ENCODE assay signal across 9 cellular contexts in the genomic region with DNA sequence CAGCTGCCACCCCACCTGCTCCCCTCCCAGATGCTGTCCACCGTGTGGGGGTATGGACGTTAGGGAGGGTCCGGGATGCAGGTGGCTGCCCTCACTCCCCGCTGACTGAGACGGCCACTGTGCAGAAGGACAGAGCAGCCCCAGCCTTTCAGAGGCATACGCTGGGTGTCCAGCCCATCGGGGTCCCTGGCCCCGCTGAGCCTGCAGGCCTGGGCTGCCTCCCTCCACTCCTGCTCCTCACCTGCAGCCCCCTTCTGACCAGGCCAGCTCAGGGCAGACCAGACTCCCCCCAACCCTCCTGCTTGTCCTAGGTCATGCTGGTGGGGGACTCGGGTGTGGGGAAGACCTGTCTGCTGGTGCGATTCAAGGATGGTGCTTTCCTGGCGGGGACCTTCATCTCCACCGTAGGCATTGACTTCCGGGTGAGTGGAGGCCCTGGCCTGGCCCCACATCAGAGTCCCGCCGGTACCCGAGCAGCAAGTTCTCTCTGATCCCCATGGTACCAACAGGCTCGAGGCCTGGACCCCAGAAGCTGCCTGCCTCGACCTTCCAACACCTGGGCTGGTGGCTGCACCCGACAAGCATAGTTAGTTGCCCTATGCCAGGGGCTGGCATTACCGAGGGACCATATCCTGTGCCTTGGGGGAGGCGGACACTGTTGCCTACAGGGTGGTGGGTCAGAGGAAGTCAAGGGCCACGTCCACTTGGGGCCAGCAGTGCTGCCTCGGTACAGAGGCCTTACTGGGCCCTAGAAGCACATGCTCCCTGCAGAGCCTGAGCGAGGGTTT. TPM values are rescaled to one million over a fixed set of nuclear protein-coding genes. Genes with fewer than 3 reads are reported as not detected.
DNase-seq lines count a peak whose midpoint lies in the region; ATAC-seq and TF ChIP-seq lines count a peak whose summit lies in the region.
"Had no signal": no experiment of that assay in that cellular context is flagged by ENCODE, and none has a peak within 500 bp of the region (broad histone marks: within the 10 kb centered on the region; RNA-seq: fewer than 3 reads in every experiment).

No MANE protein-coding gene starts in this region.

- H3K4me3 ChIP-seq in esophagus squamous epithelium, result peak overlapping the region in 1 of 4 donors; percentile 69

- TF ChIP-seq POLR2A in esophagus squamous epithelium (IDR thresholded peaks at IDR 0.05), result no peak

- TF ChIP-seq CTCF in esophagus squamous epithelium (IDR thresholded peaks at IDR 0.05), result no peak
- no peak for TF ChIP-seq CTCF in GM10266 (IDR thresholded peaks at IDR 0.05; ENCODE audit: control insufficient read depth, insufficient read depth, low read depth, missing control alignments)

- 35 to 43% methylated on average over 6 to 7 of the region's 24 CpGs for WGBS in esophagus squamous epithelium, 2 donors

- H3K27me3 Mint-ChIP-seq in stimulated activated naive B cell treated with anti-CD40 and anti-IgM and Interleukin-4, amounts not matched to agents 10 μg/mL and 1 μg/mL and 100 μg/mL, for 72 hours, result no peaks in the 10 kb centered on the region

- peak overlapping the region; percentile 93 for H3K27ac Mint-ChIP-seq in stimulated activated naive B cell treated with anti-CD40 and anti-IgM and Interleukin-4, amounts not matched to agents 10 μg/mL and 1 μg/mL and 100 μg/mL, for 72 hours

- peaks cover 30 to 62% of the 10 kb centered on the region in 2 donors for H3K4me1 Mint-ChIP-seq in stimulated activated naive B cell treated with anti-CD40 and anti-IgM and Interleukin-4, amounts not matched to agents 10 μg/mL and 1 μg/mL and 100 μg/mL, for 72 hours

- H3K27ac ChIP-seq in esophagus squamous epithelium, result peak overlapping the region; percentile 67 to 92 (median 89)

- peaks cover 0 to 29% (median 6%) of the 10 kb centered on the region in 3 donors for H3K36me3 ChIP-seq in esophagus squamous epithelium

- H3K27me3 ChIP-seq in esophagus squamous epithelium, result no peaks in the 10 kb centered on the region
- H3K27me3 ChIP-seq: sigmoid colon had no signal

- H3K4me1 ChIP-seq in esophagus squamous epithelium, result peaks cover 67 to 75% (median 68%) of the 10 kb centered on the region in 3 donors

- DNase-seq in activated CD8-positive, alpha-beta memory T cell treated with anti-CD3 and anti-CD28 coated beads, Interleukin-2, amount 50 U/mL, for 48 hours, result peak; percentile 78
- DNase-seq in activated CD8-positive, alpha-beta memory T cell treated with anti-CD3 and anti-CD28 coated beads, Interleukin-2, amount 50 U/mL, for 4 hours, result no peak
- DNase-seq in RPMI7951 (ENCODE audit: low read depth) (peak; percentile 7), esophagus squamous epithelium (lab: John Stamatoyannopoulos, UW) (no peak), OCI-M1 (lab: John Stamatoyannopoulos, UW) (no peak), GM10266 (ENCODE audit: extremely low spot score) (no peak), NCI-H524 treated with DMSO at 0.1 percent for 48 hours (lab: John Stamatoyannopoulos, UW) (no peak)
- no peak for DNase-seq in stimulated activated naive B cell treated with anti-CD40 and anti-IgM and Interleukin-4, amounts not matched to agents 10 μg/mL and 1 μg/mL and 100 μg/mL, for 72 hours
- DNase-seq: sigmoid colon had no signal

- H3K36me3 Mint-ChIP-seq in stimulated activated naive B cell treated with anti-CD40 and anti-IgM and Interleukin-4, amounts not matched to agents 10 μg/mL and 1 μg/mL and 100 μg/mL, for 72 hours, result peaks cover 43 to 47% of the 10 kb centered on the region in 2 donors

- H3K9me3 ChIP-seq in esophagus squamous epithelium, result no peaks in the 10 kb centered on the region
- H3K9me3 ChIP-seq: sigmoid colon had no signal

- no peak for ATAC-seq in stimulated activated naive B cell treated with anti-CD40 and anti-IgM and Interleukin-4, amounts not matched to agents 10 μg/mL and 1 μg/mL and 100 μg/mL, for 72 hours (replicated peaks)

- no peaks in the 10 kb centered on the region for H3K9me3 Mint-ChIP-seq in stimulated activated naive B cell treated with anti-CD40 and anti-IgM and Interleukin-4, amounts not matched to agents 10 μg/mL and 1 μg/mL and 100 μg/mL, for 72 hours

- H3K4me3 Mint-ChIP-seq in stimulated activated naive B cell treated with anti-CD40 and anti-IgM and Interleukin-4, amounts not matched to agents 10 μg/mL and 1 μg/mL and 100 μg/mL, for 72 hours, result peak overlapping the region; percentile 70 to 78

- intact Hi-C loops in esophagus squamous epithelium (cut with DNase I), result no loop called here

RNA-seq across cellular contexts. Expression of gene RAB26, which starts 1.4 kb away (rescaled TPM):
- 0.20 and 0.72 TPM in 2 replicates for total RNA-seq in RPMI7951 (2014; rRNA removed; shearing (Covaris generic))
- total RNA-seq in esophagus squamous epithelium, result 1 to 10 TPM in 2 of 4 donors, under 1 TPM in 2; 0.26 to 4.2 (median 0.99) TPM

RNA-seq across cellular contexts. Expression of gene TRAF7, which starts 5.8 kb away (rescaled TPM):
- 47.7 and 57.2 TPM in 2 replicates for total RNA-seq in RPMI7951 (2014; rRNA removed; shearing (Covaris generic))
- 10 to 100 TPM; 46.9 to 79.6 (median 73.2) TPM for total RNA-seq in esophagus squamous epithelium

RNA-seq across cellular contexts. Expression of gene PKD1, which starts 14.1 kb away (rescaled TPM):
- total RNA-seq in RPMI7951 (2014; rRNA removed; shearing (Covaris generic)), result 19.1 and 29.9 TPM in 2 replicates
- total RNA-seq in esophagus squamous epithelium, result 100 to 1,000 TPM in 1 of 4 donors, 10 to 100 TPM in 3; 34.1 to 123 (median 64.1) TPM

RNA-seq across cellular contexts. Expression of gene CASKIN1, which starts 46.6 kb away (rescaled TPM):
- total RNA-seq in RPMI7951 (2014; rRNA removed; shearing (Covaris generic)), result not detected in 2 replicates
- under 1 TPM in 2 of 4 donors, not detected in 2; 0.04 to 0.38 TPM for total RNA-seq in esophagus squamous epithelium

RNA-seq across cellular contexts. Expression of gene MLST8, which starts 55.4 kb away (rescaled TPM):
- 19.9 and 23.4 TPM in 2 replicates for total RNA-seq in RPMI7951 (2014; rRNA removed; shearing (Covaris generic))
- total RNA-seq in esophagus squamous epithelium, result 10 to 100 TPM; 33.1 to 48.8 (median 42.8) TPM

Comparison
In these comparisons a context has a peak if more than half of its experiments do, and no peak if none do; other contexts are left out.
1. DNase-seq: peak in activated CD8-positive, alpha-beta memory T cell treated with anti-CD3 and anti-CD28 coated beads, Interleukin-2, amount 50 U/mL, for 48 hours (single experiment) and RPMI7951 (single experiment); none in activated CD8-positive, alpha-beta memory T cell treated with anti-CD3 and anti-CD28 coated beads, Interleukin-2, amount 50 U/mL, for 4 hours (single experiment), esophagus squamous epithelium (single experiment), stimulated activated naive B cell treated with anti-CD40 and anti-IgM and Interleukin-4, amounts not matched to agents 10 μg/mL and 1 μg/mL and 100 μg/mL, for 72 hours (single experiment), OCI-M1 (single experiment), GM10266 (single experiment) and NCI-H524 treated with DMSO at 0.1 percent for 48 hours (single experiment).